In genomic region chr11:25566298-25567200, GRCh38 we compare ENCODE assay signal across 16 cellular contexts.
A peak's percentile ranks its signal among the peaks of the same experiment; 100 is the strongest.
DNase-seq lines count a peak whose midpoint lies in the region; TF ChIP-seq lines count a peak whose summit lies in the region.
"Had no signal": no experiment of that assay in that cellular context is flagged by ENCODE, and none has a peak within 500 bp of the region (broad histone marks: within the 10 kb centered on the region; RNA-seq: fewer than 3 reads in every experiment).

No MANE protein-coding gene starts in this region.

- H3K9me3 ChIP-seq in adrenal gland (replicated peaks in 1 of 3) = no peaks in the 10 kb centered on the region
- no peaks in the 10 kb centered on the region for H3K9me3 ChIP-seq in left ventricle myocardium inferior (replicated peaks)
- no peaks in the 10 kb centered on the region for H3K9me3 ChIP-seq in tibial artery
- H3K9me3 ChIP-seq: neutrophil had no signal

- no peak for TF ChIP-seq POLR2A in adrenal gland (IDR thresholded peaks at IDR 0.05)

- peak; percentile 61 to 65 for DNase-seq in Kasumi-1 (lab: John Stamatoyannopoulos, UW)
- peak in 5 of 7 donors; percentile 9 to 67 (median 29) for DNase-seq in adrenal gland
- peak; percentile 23 for DNase-seq in left ventricle myocardium inferior
- DNase-seq in tibial artery = peak; percentile 74 to 75
- no peak for DNase-seq in SIG-M5 treated with dmso at 0.1 percent for 504 hours (lab: John Stamatoyannopoulos, UW; ENCODE audit: unreplicated experiment)
- DNase-seq in NCI-H2171 treated with DMSO at 0.1 percent for 48 hours (lab: John Stamatoyannopoulos, UW) = no peak
- no peak for DNase-seq in central memory CD4-positive, alpha-beta T cell
- DNase-seq in COLO668 (lab: John Stamatoyannopoulos, UW; ENCODE audit: unreplicated experiment) = no peak
- DNase-seq: activated CD8-positive, alpha-beta memory T cell treated with anti-CD3 and anti-CD28 coated beads for 24 hours; HCEC 1CT; NCI-H1436; NCI-H446 treated with DMSO at 0.1 percent for 48 hours; WERI-Rb-1 had no signal

- intact Hi-C loops in adrenal gland (cut with DNase I) = no loop called here
- intact Hi-C loops in left ventricle myocardium inferior (cut with micrococcal nuclease) = no loop called here
- intact Hi-C loops in tibial artery (cut with DNase I; ENCODE audit: low total_unique reads) = no loop called here

- H3K27ac ChIP-seq in adrenal gland (no peak overlapping the region), left ventricle myocardium inferior (replicated peaks) (no peak overlapping the region), tibial artery (no peak overlapping the region)
- H3K27ac ChIP-seq: neutrophil, PC-9, WERI-Rb-1 had no signal

- H3K4me3 ChIP-seq in adrenal gland (no peak overlapping the region), left ventricle myocardium inferior (no peak overlapping the region), tibial artery (no peak overlapping the region)
- H3K4me3 ChIP-seq: PC-9, skin epidermis had no signal

- TF ChIP-seq CTCF in adrenal gland (IDR thresholded peaks at IDR 0.05) (no peak), left ventricle myocardium inferior (IDR thresholded peaks at IDR 0.05; ENCODE audit: borderline replicate concordance) (no peak), tibial artery (IDR thresholded peaks at IDR 0.05) (no peak)

- 52 to 75% (median 55%) methylated on average over 5 of the region's 5 CpGs for WGBS in adrenal gland, 4 donors

- no peaks in the 10 kb centered on the region for H3K4me1 ChIP-seq in adrenal gland (replicated peaks in 1 of 2)
- H3K4me1 ChIP-seq in left ventricle myocardium inferior = peaks cover 8% of the 10 kb centered on the region
- H3K4me1 ChIP-seq in tibial artery = no peaks in the 10 kb centered on the region

- H3K36me3 ChIP-seq in adrenal gland (replicated peaks in 1 of 2) (no peaks in the 10 kb centered on the region), left ventricle myocardium inferior (no peaks in the 10 kb centered on the region), tibial artery (no peaks in the 10 kb centered on the region)
- H3K36me3 ChIP-seq: neutrophil, WERI-Rb-1 had no signal

- H3K27me3 ChIP-seq in adrenal gland (no peaks in the 10 kb centered on the region), left ventricle myocardium inferior (ENCODE audit: low read depth) (no peaks in the 10 kb centered on the region), tibial artery (no peaks in the 10 kb centered on the region)
- H3K27me3 ChIP-seq: neutrophil had no signal

Comparison
In these comparisons a context has a peak if more than half of its experiments do, and no peak if none do; other contexts are left out.
1. DNase-seq: peak in Kasumi-1 (2 of 2), adrenal gland (5 of 7), left ventricle myocardium inferior (single experiment) and tibial artery (2 of 2); none in SIG-M5 treated with dmso at 0.1 percent for 504 hours (single experiment), NCI-H2171 treated with DMSO at 0.1 percent for 48 hours (single experiment), central memory CD4-positive, alpha-beta T cell (single experiment) and COLO668 (single experiment).